In genomic region chr2:222903234-222904220, GRCh38 we compare ENCODE assay signal across 9 cellular contexts. TPM values are rescaled to one million over a fixed set of nuclear protein-coding genes. Genes with fewer than 3 reads are reported as not detected.
A peak's percentile ranks its signal among the peaks of the same experiment; 100 is the strongest.
DNase-seq lines count a peak whose midpoint lies in the region; ATAC-seq and TF ChIP-seq lines count a peak whose summit lies in the region.
"Had no signal": no experiment of that assay in that cellular context is flagged by ENCODE, and none has a peak within 500 bp of the region (broad histone marks: within the 10 kb centered on the region; RNA-seq: fewer than 3 reads in every experiment).

No MANE protein-coding gene starts in this region.

- CTCF ChIA-PET in OCI-LY7 (lab: Charles Lee; ENCODE audit: unreplicated experiment) = interaction anchor here (0.6 kb wide), 1 partner anchor 9 kb away, joined by 3 read pairs; no protein-coding TSS in a partner anchor

- no TSS peak for BruUV-seq in OCI-LY7 (replicated peaks; lab: Mats Ljungman, UMichigan)

- H3K27ac ChIP-seq in OCI-LY7 (ENCODE audit: low read depth, low read length, poor library complexity, severe bottlenecking) (no peak overlapping the region), breast epithelium (peak overlapping the region; percentile 8 to 44), suprapubic skin (no peak overlapping the region)
- H3K27ac ChIP-seq: BLaER1 had no signal

- H3K79me2 ChIP-seq in OCI-LY7 (ENCODE audit: insufficient read depth, low read depth, low read length) = peaks cover 22% of the 10 kb centered on the region; the same call in 1 of the 2 replicates

- H2AFZ ChIP-seq in OCI-LY7 (ENCODE audit: low read length) = no peak overlapping the region

- H3K9me3 ChIP-seq in OCI-LY7 (ENCODE audit: low read length) = no peaks in the 10 kb centered on the region
- H3K9me3 ChIP-seq in breast epithelium = no peaks in the 10 kb centered on the region
- no peaks in the 10 kb centered on the region for H3K9me3 ChIP-seq in suprapubic skin
- H3K9me3 ChIP-seq: BLaER1 had no signal

- H3K27me3 ChIP-seq in breast epithelium (no peaks in the 10 kb centered on the region), suprapubic skin (no peaks in the 10 kb centered on the region)
- H3K27me3 ChIP-seq: BLaER1 had no signal

- no peaks in the 10 kb centered on the region for H4K20me1 ChIP-seq in OCI-LY7 (ENCODE audit: insufficient read depth, low read length)

- TF ChIP-seq EP300 in suprapubic skin (IDR thresholded peaks at IDR 0.05) = no peak

- TF ChIP-seq CTCF in OCI-LY7 (conservative IDR thresholded peaks at IDR 0.05; ENCODE audit: low read length) (peak; percentile 90), breast epithelium (IDR thresholded peaks at IDR 0.05) (peak; percentile 47 to 67 (median 55)), suprapubic skin (IDR thresholded peaks at IDR 0.05) (peak; percentile 56 to 64)

- H3K9me2 ChIP-seq in OCI-LY7 (ENCODE audit: insufficient read depth, low read length) = no peaks in the 10 kb centered on the region

- ATAC-seq in GM19455 (IDR thresholded peaks at IDR 0.05; ENCODE audit: unreplicated experiment) = peak; percentile 78
- ATAC-seq in HG03469 (IDR thresholded peaks at IDR 0.05; ENCODE audit: unreplicated experiment) = peak; percentile 87

- no peak for TF ChIP-seq POLR2A in breast epithelium (IDR thresholded peaks at IDR 0.05)
- TF ChIP-seq POLR2A in suprapubic skin (IDR thresholded peaks at IDR 0.05) = no peak

- DNase-seq in DMS 273 (lab: John Stamatoyannopoulos, UW; ENCODE audit: unreplicated experiment) (peak; percentile 75), DMS 273 treated with DMSO at 0.1 percent for 48 hours (lab: John Stamatoyannopoulos, UW) (no peak), OCI-LY7 (ENCODE audit: low spot score) (peak; percentile 67), breast epithelium (ENCODE audit: low spot score in 2 of 2) (no peak), kidney tubule cell (ENCODE audit: low spot score) (peak; percentile 79), suprapubic skin (ENCODE audit: low spot score in 2 of 2) (no peak)

- no peak overlapping the region for H3K4me2 ChIP-seq in OCI-LY7 (ENCODE audit: low read length)
- H3K4me2 ChIP-seq: BLaER1 had no signal

- H3K4me3 ChIP-seq in OCI-LY7 (ENCODE audit: low read depth, low read length, poor library complexity, severe bottlenecking) (no peak overlapping the region), breast epithelium (no peak overlapping the region), suprapubic skin (no peak overlapping the region)
- H3K4me3 ChIP-seq: BLaER1 had no signal

- WGBS in suprapubic skin = 91% methylated on average over 16 of the region's 16 CpGs

- peaks cover 6% of the 10 kb centered on the region for H3K4me1 ChIP-seq in OCI-LY7 (ENCODE audit: insufficient read depth, low read length, poor library complexity, severe bottlenecking)
- H3K4me1 ChIP-seq in breast epithelium = no peaks in the 10 kb centered on the region
- H3K4me1 ChIP-seq in suprapubic skin = peaks cover 14% of the 10 kb centered on the region
- H3K4me1 ChIP-seq: BLaER1 had no signal

- H3K36me3 ChIP-seq in OCI-LY7 (ENCODE audit: insufficient read depth, low read length) (peaks cover 25% of the 10 kb centered on the region), breast epithelium (no peaks in the 10 kb centered on the region), suprapubic skin (peaks cover 9% of the 10 kb centered on the region)

- POLR2A ChIA-PET in OCI-LY7 (lab: Charles Lee) = interaction anchor here (1.3 to 2.1 kb wide), 4 partner anchors 9 to 42 kb away, joined by 4 to 9 read pairs (median 6); no protein-coding TSS in a partner anchor

- intact Hi-C loops in OCI-LY7 (cut with micrococcal nuclease; ENCODE audit: unreplicated experiment) = loop anchor here (1.0 to 2.0 kb wide), 4 partner anchors 43 to 213 kb away; partner anchors contain the start of gene ACSL3
- intact Hi-C loops in breast epithelium (cut with DNase I; ENCODE audit: low total_unique reads) = no loop called here

RNA-seq across cellular contexts. Expression of gene ACSL3, which starts 42.7 kb away (rescaled TPM):
- total RNA-seq in OCI-LY7 (2014; rRNA removed; shearing (Covaris generic)) = 62.6 and 65.6 TPM in 2 replicates
- 83.2 and 83.4 TPM in 2 replicates for total RNA-seq in OCI-LY7 (2022)
- 100 to 1,000 TPM in 1 of 3 donors, 10 to 100 TPM in 2; 50.9 to 115 (median 74.4) TPM for total RNA-seq in breast epithelium
- total RNA-seq in suprapubic skin = 100 to 1,000 TPM in 1 of 4 donors, 10 to 100 TPM in 3; 46.6 to 154 (median 60.2) TPM

Comparison
In these comparisons a context has a peak if more than half of its experiments do, and no peak if none do; other contexts are left out.
1. DNase-seq: peak in DMS 273 (single experiment), OCI-LY7 (single experiment) and kidney tubule cell (single experiment); none in DMS 273 treated with DMSO at 0.1 percent for 48 hours (single experiment), breast epithelium (0 of 2) and suprapubic skin (0 of 2).
2. H3K27ac ChIP-seq: peak in breast epithelium (2 of 2); none in OCI-LY7 (single experiment) and suprapubic skin (single experiment).
3. Peak in every context shown above with its lines, with median percentiles within 50 percentile points of each other: CTCF ChIP-seq.